9 cellular contexts compared by ENCODE assay signal in the genomic region with DNA sequence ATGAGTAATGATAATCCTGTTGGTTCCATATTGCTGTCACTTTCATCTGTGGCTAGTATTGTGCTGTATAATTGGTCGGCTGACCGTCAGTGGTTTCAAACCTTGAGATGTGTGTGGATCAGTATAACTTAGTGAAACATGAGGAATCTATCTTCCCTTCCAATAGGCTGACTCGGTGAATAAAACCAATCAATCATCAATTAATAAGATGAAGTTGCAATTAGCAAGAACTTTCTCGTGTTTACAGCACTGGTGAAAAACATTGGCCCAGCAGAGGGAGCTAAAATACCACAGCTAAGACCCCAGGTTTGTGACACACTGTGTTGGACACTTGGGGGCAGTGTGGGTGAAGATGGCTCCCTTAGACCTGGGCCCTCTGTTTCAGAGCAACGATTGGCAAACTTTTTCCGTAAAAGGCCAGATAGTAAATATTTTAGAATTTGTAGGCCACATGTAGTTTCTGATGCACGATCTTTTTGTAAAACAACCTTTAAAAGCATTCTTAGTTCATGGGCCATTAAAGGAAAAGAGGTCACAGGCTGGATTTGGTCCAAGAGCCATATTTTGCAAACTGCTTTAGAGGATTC. TPM values are rescaled to one million over a fixed set of nuclear protein-coding genes. Genes with fewer than 3 reads are reported as not detected.
DNase-seq lines count a peak whose midpoint lies in the region; ATAC-seq and TF ChIP-seq lines count a peak whose summit lies in the region.
"Had no signal": no experiment of that assay in that cellular context is flagged by ENCODE, and none has a peak within 500 bp of the region (broad histone marks: within the 10 kb centered on the region; RNA-seq: fewer than 3 reads in every experiment).

No MANE protein-coding gene starts in this region.

- no peak overlapping the region for H3K27ac Mint-ChIP-seq in activated T-helper 1 cell treated with anti-CD3 and anti-CD28 coated beads, Interleukin-12 subunit alpha, Interleukin-12 subunit beta, Interleukin-2, Interleukin-4 antibody, amounts not matched to agents 30 ng/mL and 10 ng/mL and 1 ng/mL, durations not matched to agents 14 hours and 24 hours and 36 hours

- H3K4me1 Mint-ChIP-seq in activated T-helper 1 cell treated with anti-CD3 and anti-CD28 coated beads, Interleukin-12 subunit alpha, Interleukin-12 subunit beta, Interleukin-2, Interleukin-4 antibody, amounts not matched to agents 30 ng/mL and 10 ng/mL and 1 ng/mL, durations not matched to agents 14 hours and 24 hours and 36 hours (ENCODE audit: low read depth) = peaks cover 16% of the 10 kb centered on the region

- H3K27me3 Mint-ChIP-seq in activated T-helper 1 cell treated with anti-CD3 and anti-CD28 coated beads, Interleukin-12 subunit alpha, Interleukin-12 subunit beta, Interleukin-2, Interleukin-4 antibody, amounts not matched to agents 30 ng/mL and 10 ng/mL and 1 ng/mL, durations not matched to agents 14 hours and 24 hours and 36 hours (ENCODE audit: insufficient read depth) = peaks cover 10% of the 10 kb centered on the region

- H3K36me3 Mint-ChIP-seq in activated T-helper 1 cell treated with anti-CD3 and anti-CD28 coated beads, Interleukin-12 subunit alpha, Interleukin-12 subunit beta, Interleukin-2, Interleukin-4 antibody, amounts not matched to agents 30 ng/mL and 10 ng/mL and 1 ng/mL, durations not matched to agents 14 hours and 24 hours and 36 hours (ENCODE audit: low read depth) = no peaks in the 10 kb centered on the region

- intact Hi-C loops in activated T-helper 1 cell treated with anti-CD3 and anti-CD28 coated beads, Interleukin-12 subunit alpha, Interleukin-12 subunit beta, Interleukin-2, Interleukin-4 antibody, amounts not matched to agents 30 ng/mL and 10 ng/mL and 1 ng/mL, durations not matched to agents 14 hours and 24 hours and 36 hours (cut with micrococcal nuclease) = loop anchor here (1.0 to 2.0 kb wide), 5 partner anchors 54 to 364 kb away; partner anchors contain the start of gene CNOT4

- H3K4me1 ChIP-seq in thoracic aorta (ENCODE audit: control insufficient read depth in 1 of 2, low read depth in 2 of 2) = no peaks in the 10 kb centered on the region

- no peaks in the 10 kb centered on the region for H3K9me3 Mint-ChIP-seq in activated T-helper 1 cell treated with anti-CD3 and anti-CD28 coated beads, Interleukin-12 subunit alpha, Interleukin-12 subunit beta, Interleukin-2, Interleukin-4 antibody, amounts not matched to agents 30 ng/mL and 10 ng/mL and 1 ng/mL, durations not matched to agents 14 hours and 24 hours and 36 hours

- no peaks in the 10 kb centered on the region for H3K27me3 ChIP-seq in thoracic aorta (replicated peaks; ENCODE audit: insufficient read depth)

- ATAC-seq in omental fat pad (ENCODE audit: low FRiP score) = peak; percentile 95
- ATAC-seq in thoracic aorta (ENCODE audit: insufficient number of reproducible peaks, low FRiP score, low read depth) = peak; percentile 88

- no peaks in the 10 kb centered on the region for H3K9me3 ChIP-seq in thoracic aorta

- no peak overlapping the region for H3K27ac ChIP-seq in thoracic aorta

- no peak overlapping the region for H3K4me3 ChIP-seq in fibroblast of villous mesenchyme (ENCODE audit: low read depth, low read length)
- peak overlapping the region; percentile 21 for H3K4me3 ChIP-seq in thoracic aorta

- TF ChIP-seq CTCF in fibroblast of villous mesenchyme (IDR thresholded peaks at IDR 0.05; ENCODE audit: insufficient read depth, low read depth, low read length) (peak; percentile 99), omental fat pad (IDR thresholded peaks at IDR 0.05) (peak in 2 of 3 donors; percentile 86 to 91), thoracic aorta (IDR thresholded peaks at IDR 0.05) (peak; percentile 80)

- DNase-seq in G401 (ENCODE audit: low spot score) (peak; percentile 88), H4 (ENCODE audit: low spot score) (peak; percentile 86), LoVo (ENCODE audit: low spot score) (peak; percentile 89), RPMI8226 (peak; percentile 91), fibroblast of villous mesenchyme (ENCODE audit: low read depth) (peak; percentile 88), omental fat pad (ENCODE audit: low spot score) (peak; percentile 67), thoracic aorta (ENCODE audit: low spot score) (peak; percentile 42)
- DNase-seq in activated T-helper 1 cell treated with anti-CD3 and anti-CD28 coated beads, Interleukin-12 subunit alpha, Interleukin-12 subunit beta, Interleukin-2, Interleukin-4 antibody, amounts not matched to agents 30 ng/mL and 10 ng/mL and 1 ng/mL, durations not matched to agents 14 hours and 24 hours and 36 hours (ENCODE audit: low spot score) = peak; percentile 65

- in situ Hi-C loops in G401 (cut with HindIII; ENCODE audit: low sequenced_read_pairs) = no loop called here

- H3K36me3 ChIP-seq in thoracic aorta = no peaks in the 10 kb centered on the region

- H3K4me3 Mint-ChIP-seq in activated T-helper 1 cell treated with anti-CD3 and anti-CD28 coated beads, Interleukin-12 subunit alpha, Interleukin-12 subunit beta, Interleukin-2, Interleukin-4 antibody, amounts not matched to agents 30 ng/mL and 10 ng/mL and 1 ng/mL, durations not matched to agents 14 hours and 24 hours and 36 hours = no peak overlapping the region

RNA-seq across cellular contexts. Expression of gene STRA8, which starts 47.8 kb away (rescaled TPM):
- total RNA-seq in G401 (2014; rRNA removed; shearing (Covaris generic)) = not detected in 2 replicates
- not detected in 2 replicates for total RNA-seq in H4 (2014; rRNA removed; shearing (Covaris generic))
- total RNA-seq in activated T-helper 1 cell treated with anti-CD3 and anti-CD28 coated beads, Interleukin-12 subunit alpha, Interleukin-12 subunit beta, Interleukin-2, Interleukin-4 antibody, amounts not matched to agents 30 ng/mL and 10 ng/mL and 1 ng/mL, durations not matched to agents 14 hours and 24 hours and 36 hours = not detected in 2 replicates
- total RNA-seq in fibroblast of villous mesenchyme (not detected in 2 replicates), omental fat pad (not detected), thoracic aorta (not detected)
- total RNA-seq: urinary bladder had no signal
